Comparison of ENCODE assay signal across 8 cellular contexts in genomic region chr2:70301344-70302194, GRCh38. TPM values are rescaled to one million over a fixed set of nuclear protein-coding genes. Genes with fewer than 3 reads are reported as not detected.
DNase-seq lines count a peak whose midpoint lies in the region; ATAC-seq, FAIRE-seq and TF ChIP-seq lines count a peak whose summit lies in the region.

Gene FAM136A, minus strand, starts transcription at chr2:70302067. Its CDS starts 56 bp downstream, at chr2:70302011.

- H3K4me3 Mint-ChIP-seq in T-helper 1 cell treated with Interleukin-12 subunit alpha and Interleukin-12 subunit beta and Interleukin-4 antibody, amounts not matched to agents 30 μg/mL and 1 μg/mL, for 36 hours = peak within 1 kb of the TSS; percentile 90

- peak; percentile 87 for TF ChIP-seq CTCF in GM12873 (IDR thresholded peaks at IDR 0.05; ENCODE audit: insufficient read depth, low read depth, low read length, missing control alignments)
- peak; percentile 98 for TF ChIP-seq CTCF in right atrium auricular region (IDR thresholded peaks at IDR 0.05)

- H3K9me3 Mint-ChIP-seq in T-helper 1 cell treated with Interleukin-12 subunit alpha and Interleukin-12 subunit beta and Interleukin-4 antibody, amounts not matched to agents 30 μg/mL and 1 μg/mL, for 36 hours = no peaks in the 10 kb centered on the region

- no peaks in the 10 kb centered on the region for H3K9me3 ChIP-seq in right atrium auricular region

- H3K4me1 ChIP-seq in right atrium auricular region = peaks cover 0 to 10% of the 10 kb centered on the region in 2 donors

- H3K4me1 Mint-ChIP-seq in T-helper 1 cell treated with Interleukin-12 subunit alpha and Interleukin-12 subunit beta and Interleukin-4 antibody, amounts not matched to agents 30 μg/mL and 1 μg/mL, for 36 hours (ENCODE audit: low read depth) = peaks cover 38% of the 10 kb centered on the region

- no peak for FAIRE-seq in urothelium cell line (lab: Jason Lieb, UNC)

- DNase-seq in NCI-H1105 treated with DMSO at 0.1 percent for 48 hours (lab: John Stamatoyannopoulos, UW) = peak; percentile 78
- peak; percentile 40 for DNase-seq in amniotic stem cell (lab: John Stamatoyannopoulos, UW)
- DNase-seq in right atrium auricular region (ENCODE audit: low spot score) = peak; percentile 87
- peak; percentile 33 for DNase-seq in pulmonary artery endothelial cell (ENCODE audit: low read depth, low spot score)
- DNase-seq in urothelium cell line (ENCODE audit: low spot score) = peak; percentile 96

- H3K36me3 Mint-ChIP-seq in T-helper 1 cell treated with Interleukin-12 subunit alpha and Interleukin-12 subunit beta and Interleukin-4 antibody, amounts not matched to agents 30 μg/mL and 1 μg/mL, for 36 hours (ENCODE audit: low read depth) = peaks cover 29% of the 10 kb centered on the region

- no peaks in the 10 kb centered on the region for H3K27me3 ChIP-seq in right atrium auricular region

- H3K36me3 ChIP-seq in right atrium auricular region = peaks cover 19% of the 10 kb centered on the region

- ATAC-seq in HG02610 (IDR thresholded peaks at IDR 0.05; ENCODE audit: unreplicated experiment) = peak; percentile 77

- peak within 1 kb of the TSS; percentile 89 for H3K27ac Mint-ChIP-seq in T-helper 1 cell treated with Interleukin-12 subunit alpha and Interleukin-12 subunit beta and Interleukin-4 antibody, amounts not matched to agents 30 μg/mL and 1 μg/mL, for 36 hours

- no peaks in the 10 kb centered on the region for H3K27me3 Mint-ChIP-seq in T-helper 1 cell treated with Interleukin-12 subunit alpha and Interleukin-12 subunit beta and Interleukin-4 antibody, amounts not matched to agents 30 μg/mL and 1 μg/mL, for 36 hours (ENCODE audit: low read depth)

- peak within 1 kb of the TSS; percentile 85 to 86 for H3K27ac ChIP-seq in right atrium auricular region

- peak within 1 kb of the TSS; percentile 79 to 88 for H3K4me3 ChIP-seq in right atrium auricular region

RNA-seq across cellular contexts. Expression of gene FAM136A, which starts in this region (rescaled TPM):
- 10 to 100 TPM; 20.3 to 21.2 TPM for total RNA-seq in right atrium auricular region
- total RNA-seq in pulmonary artery endothelial cell = 34.4 and 43.6 TPM in 2 replicates

Comparison
In these comparisons a context has a peak if more than half of its experiments do, and no peak if none do; other contexts are left out.
1. Peak in every context shown above with its lines: DNase-seq, ATAC-seq, H3K4me3 ChIP-seq and H3K27ac ChIP-seq.
2. DNase-seq: peak in every context shown above with its lines; median percentile 96 in urothelium cell line; 87 in right atrium auricular region; 78 in NCI-H1105 treated with DMSO at 0.1 percent for 48 hours; 40 in amniotic stem cell; 33 in pulmonary artery endothelial cell.